27 cellular contexts compared by ENCODE assay signal in genomic region chr10:49617281-49618020, GRCh38. TPM values are rescaled to one million over a fixed set of nuclear protein-coding genes. Genes with fewer than 3 reads are reported as not detected.
"Had no signal": no experiment of that assay in that cellular context is flagged by ENCODE, and none has a peak within 500 bp of the region (broad histone marks: within the 10 kb centered on the region; RNA-seq: fewer than 3 reads in every experiment).

No MANE protein-coding gene starts in this region.

- DNase-seq: activated CD4-positive, alpha-beta T cell treated with anti-CD3 and anti-CD28 coated beads, Interleukin-2, amount 10 ng/mL, durations not matched to agents 7 days and 5 days; activated CD4-positive, CD25-positive, alpha-beta regulatory T cell; activated CD8-positive, alpha-beta memory T cell treated with anti-CD3 and anti-CD28 coated beads, Interleukin-2, amount 50 U/mL, for 4 hours; activated CD8-positive, alpha-beta T cell treated with anti-CD3 and anti-CD28 coated beads, Interleukin-2, amount 10 ng/mL, durations not matched to agents 7 days and 5 days; activated T-cell treated with anti-CD3 and anti-CD28 coated beads, Interleukin-2, amount 50 U/mL, for 4 hours; adrenal gland; dermis blood vessel endothelial cell; effector memory CD4-positive, alpha-beta T cell; esophagus squamous epithelium; lower lobe of right lung; nucleus accumbens; stimulated activated CD4-positive, alpha-beta T cell treated with anti-CD3 and anti-CD28 coated beads, Interleukin-15, amount 100 ng/mL, for 24 hours; stimulated activated CD4-positive, alpha-beta T cell treated with anti-CD3 and anti-CD28 coated beads, Interleukin-4, amount 100 ng/mL, for 24 hours; T-helper 1 cell; T-helper 9 cell; upper lobe of left lung had no signal

- ATAC-seq: activated CD8-positive, alpha-beta T cell treated with anti-CD3 and anti-CD28 coated beads, Interleukin-2, amount 10 ng/mL, durations not matched to agents 7 days and 5 days; activated naive CD4-positive, alpha-beta T cell treated with anti-CD3 and anti-CD28 coated beads, Interleukin-2, amount 50 U/mL, for 72 hours; activated T-cell treated with anti-CD3 and anti-CD28 coated beads, Interleukin-2, amount 50 U/mL, for 4 hours; left colon; lower lobe of right lung; stimulated activated effector memory CD8-positive, alpha-beta T cell treated with anti-CD3 and anti-CD28 coated beads, Interleukin-12 subunit alpha, Interleukin-12 subunit beta, amount 100 ng/mL, for 72 hours had no signal

- H3K27ac ChIP-seq: adrenal gland, esophagus squamous epithelium, hepatocyte, lower lobe of right lung, right atrium auricular region, skin epidermis, thoracic aorta, upper lobe of left lung had no signal

- H3K9me3 Mint-ChIP-seq: activated T-cell treated with anti-CD3 and anti-CD28 coated beads, Interleukin-2, amount 50 U/mL, for 4 hours; nephron; stimulated activated effector memory CD8-positive, alpha-beta T cell treated with anti-CD3 and anti-CD28 coated beads, Interleukin-12 subunit alpha, Interleukin-12 subunit beta, amount 100 ng/mL, for 72 hours had no signal

- H3K36me3 ChIP-seq: adrenal gland, esophagus squamous epithelium, lower lobe of right lung, right atrium auricular region, thoracic aorta, upper lobe of left lung had no signal

- H3K27ac Mint-ChIP-seq: activated CD4-positive, alpha-beta T cell treated with anti-CD3 and anti-CD28 coated beads, Interleukin-2, amount 10 ng/mL, durations not matched to agents 7 days and 5 days; activated CD8-positive, alpha-beta T cell treated with anti-CD3 and anti-CD28 coated beads, Interleukin-2, amount 10 ng/mL, durations not matched to agents 7 days and 5 days; activated naive CD4-positive, alpha-beta T cell treated with anti-CD3 and anti-CD28 coated beads, Interleukin-2, amount 50 U/mL, for 72 hours; nephron; progenitor cell of endocrine pancreas; stimulated activated effector memory CD8-positive, alpha-beta T cell treated with anti-CD3 and anti-CD28 coated beads, Interleukin-12 subunit alpha, Interleukin-12 subunit beta, amount 100 ng/mL, for 72 hours had no signal

- H3K36me3 Mint-ChIP-seq: stimulated activated effector memory CD8-positive, alpha-beta T cell treated with anti-CD3 and anti-CD28 coated beads, Interleukin-12 subunit alpha, Interleukin-12 subunit beta, amount 100 ng/mL, for 72 hours had no signal

- H3K4me1 ChIP-seq: adrenal gland, lower lobe of right lung, right atrium auricular region had no signal

- H3K4me3 Mint-ChIP-seq: activated CD4-positive, alpha-beta T cell treated with anti-CD3 and anti-CD28 coated beads, Interleukin-2, amount 10 ng/mL, durations not matched to agents 7 days and 5 days; activated CD8-positive, alpha-beta T cell treated with anti-CD3 and anti-CD28 coated beads, Interleukin-2, amount 10 ng/mL, durations not matched to agents 7 days and 5 days; activated T-cell treated with anti-CD3 and anti-CD28 coated beads, Interleukin-2, amount 50 U/mL, for 4 hours; nephron; stimulated activated effector memory CD8-positive, alpha-beta T cell treated with anti-CD3 and anti-CD28 coated beads, Interleukin-12 subunit alpha, Interleukin-12 subunit beta, amount 100 ng/mL, for 72 hours had no signal

- H3K4me3 ChIP-seq: adrenal gland, esophagus squamous epithelium, hepatocyte, lower lobe of right lung, right atrium auricular region, skin epidermis, thoracic aorta, upper lobe of left lung had no signal

- H3K9me3 ChIP-seq: adrenal gland, esophagus squamous epithelium, lower lobe of right lung, right atrium auricular region, thoracic aorta, upper lobe of left lung had no signal

RNA-seq across cellular contexts. Expression of gene CHAT, which starts 3.6 kb away (rescaled TPM):
- total RNA-seq: activated CD4-positive, alpha-beta T cell treated with anti-CD3 and anti-CD28 coated beads, Interleukin-2, amount 10 ng/mL, durations not matched to agents 7 days and 5 days; activated CD8-positive, alpha-beta T cell treated with anti-CD3 and anti-CD28 coated beads, Interleukin-2, amount 10 ng/mL, durations not matched to agents 7 days and 5 days; activated naive CD4-positive, alpha-beta T cell treated with anti-CD3 and anti-CD28 coated beads, Interleukin-2, amount 50 U/mL, for 72 hours; activated T-cell treated with anti-CD3 and anti-CD28 coated beads, Interleukin-2, amount 50 U/mL, for 4 hours; adrenal gland; bronchial epithelial cell; dermis blood vessel endothelial cell; esophagus squamous epithelium; glomerular endothelial cell; lower lobe of right lung; progenitor cell of endocrine pancreas; right atrium auricular region; thoracic aorta; upper lobe of left lung had no signal
- polyA plus RNA-seq: adrenal gland, hepatocyte had no signal

RNA-seq across cellular contexts. Expression of gene SLC18A3, which starts 7.3 kb away (rescaled TPM):
- total RNA-seq: activated CD4-positive, alpha-beta T cell treated with anti-CD3 and anti-CD28 coated beads, Interleukin-2, amount 10 ng/mL, durations not matched to agents 7 days and 5 days; activated CD8-positive, alpha-beta T cell treated with anti-CD3 and anti-CD28 coated beads, Interleukin-2, amount 10 ng/mL, durations not matched to agents 7 days and 5 days; activated naive CD4-positive, alpha-beta T cell treated with anti-CD3 and anti-CD28 coated beads, Interleukin-2, amount 50 U/mL, for 72 hours; activated T-cell treated with anti-CD3 and anti-CD28 coated beads, Interleukin-2, amount 50 U/mL, for 4 hours; bronchial epithelial cell; dermis blood vessel endothelial cell; esophagus squamous epithelium; glomerular endothelial cell; lower lobe of right lung; progenitor cell of endocrine pancreas; right atrium auricular region; thoracic aorta; upper lobe of left lung had no signal
